ENCODE assay signal across 8 cellular contexts in the genomic region with DNA sequence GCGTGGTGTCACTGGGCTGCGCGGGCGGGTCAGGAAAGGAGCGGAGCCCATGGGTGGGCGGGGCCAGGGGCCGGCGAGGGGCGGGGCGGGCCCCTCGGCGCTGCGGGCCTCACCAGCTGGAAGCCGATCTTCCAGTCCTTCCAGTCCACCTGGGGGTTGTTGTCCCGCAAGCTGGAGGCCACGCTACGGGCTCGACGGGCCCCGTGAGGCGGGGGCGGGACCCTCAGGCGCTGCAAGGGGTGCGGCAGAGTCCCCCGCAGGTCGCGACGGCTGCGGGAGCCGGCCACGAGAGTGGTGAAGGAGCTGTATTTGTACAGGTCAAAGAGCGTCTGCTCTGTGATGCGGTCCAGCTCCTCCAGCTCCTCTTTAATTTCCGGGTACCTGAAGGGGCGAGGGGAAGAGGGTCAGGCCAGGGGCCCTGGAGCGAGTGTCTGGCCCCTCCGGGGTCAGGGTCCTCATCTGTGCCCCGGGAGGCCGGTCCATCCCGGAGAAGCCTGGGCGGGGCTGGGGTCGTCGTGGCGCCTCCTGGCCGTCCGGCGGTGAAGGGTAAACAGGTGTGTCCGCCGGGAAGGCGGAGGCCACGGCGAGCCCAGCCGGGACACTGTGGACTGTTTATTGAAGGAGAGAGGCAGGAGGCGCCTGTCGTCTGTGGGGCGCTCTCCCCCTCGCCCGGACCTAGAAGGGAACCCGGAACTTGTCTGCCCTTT. TPM values are rescaled to one million over a fixed set of nuclear protein-coding genes. Genes with fewer than 3 reads are reported as not detected.
DNase-seq lines count a peak whose midpoint lies in the region; ATAC-seq, FAIRE-seq and TF ChIP-seq lines count a peak whose summit lies in the region.

No MANE protein-coding gene starts in this region.

- intact Hi-C loops in HepG2 (cut with micrococcal nuclease; ENCODE audit: unreplicated experiment): no loop called here

- peak in 1 of 2 experiments; percentile 72; a peak in 1 of 4 replicates for TF ChIP-seq EP300 in HepG2 (IDR thresholded peaks at IDR 0.05; ENCODE audit: low read depth in 2 of 2, low read length in 2 of 2)
- peak; percentile 50; the same call in 1 of the 2 replicates for TF ChIP-seq EP300 in HepG2 (CRISPR knock-in tag; IDR thresholded peaks at IDR 0.05; ENCODE audit: borderline replicate concordance)

- H3K4me1 ChIP-seq in HepG2 (ENCODE audit: insufficient read depth, low read length): peaks cover 58% of the 10 kb centered on the region

- H3K36me3 ChIP-seq in HepG2 (replicated peaks in 1 of 2; ENCODE audit: control insufficient read depth in 1 of 2, insufficient read depth in 2 of 2, low read length in 2 of 2): no peaks in the 10 kb centered on the region

- ATAC-seq in HepG2 (peak; percentile 88), HG03139 (IDR thresholded peaks at IDR 0.05; ENCODE audit: unreplicated experiment) (no peak), GM19328 (IDR thresholded peaks at IDR 0.05; ENCODE audit: unreplicated experiment) (no peak)

- under 1% methylated on average over 27 of the region's 59 CpGs for WGBS in HepG2 (ENCODE audit: low lambda C conversion rate)

- no peaks in the 10 kb centered on the region for H4K20me1 ChIP-seq in HepG2 (ENCODE audit: insufficient read depth, low read length)

- in situ Hi-C loops in HepG2 (cut with HindIII; ENCODE audit: extremely low pct_ligation_motif_present, low pct_unique_long_range_greater_than_20kb): no loop called here

- TSS peak; percentile 44 for BruUV-seq in HepG2 (replicated peaks; lab: Mats Ljungman, UMichigan)

- peak; percentile 68; the same call in 1 of the 2 replicates for TF ChIP-seq RAD21 in HepG2 (CRISPR knock-in tag; IDR thresholded peaks at IDR 0.05)

- H3K4me2 ChIP-seq in HepG2 (ENCODE audit: low read depth, low read length): peak overlapping the region; percentile 83

- peak overlapping the region; percentile 79 for H3K9ac ChIP-seq in HepG2 (ENCODE audit: insufficient read depth, low read depth, low read length)

- peak overlapping the region; percentile 74 to 83 (median 75) for H3K4me3 ChIP-seq in HepG2 (replicated peaks in 1 of 3; ENCODE audit: insufficient read depth in 1 of 3, low read depth in 2 of 3, low read length in 3 of 3)

- POLR2A ChIA-PET in HepG2 (lab: Yijun Ruan, JAX): interaction anchor here (0.7 to 3.8 kb wide), 21 partner anchors 8 to 528 kb away, joined by 3 to 220 read pairs (median 6); partner anchors contain the start of genes GAPDH, LTBR, SCNN1A and TAPBPL

- H3K9me3 ChIP-seq in HepG2 (ENCODE audit: low read length): no peaks in the 10 kb centered on the region

- H2AFZ ChIP-seq in HepG2 (ENCODE audit: low read length): no peak overlapping the region

- H3K27ac ChIP-seq in HepG2 (ENCODE audit: extremely low read length, insufficient read depth, low read length): peak overlapping the region; percentile 95

- peak; percentile 60 for FAIRE-seq in HepG2 (lab: Jason Lieb, UNC)

- H3K27me3 ChIP-seq in HepG2 (ENCODE audit: control insufficient read depth in 1 of 2, insufficient read depth in 2 of 2, low read length in 2 of 2): no peaks in the 10 kb centered on the region

- no peaks in the 10 kb centered on the region for H3K79me2 ChIP-seq in HepG2 (ENCODE audit: insufficient read depth, low read length)

- peak; percentile 59 for TF ChIP-seq CTCF in HepG2 (CRISPR knock-in tag; IDR thresholded peaks at IDR 0.05)

- CTCF ChIA-PET in HepG2 (lab: Yijun Ruan, JAX; ENCODE audit: low intra/inter-chr PET ratio, low total read pairs): interaction anchor here (1.2 kb wide), 1 partner anchor 28 kb away, joined by 3 read pairs; no protein-coding TSS in a partner anchor

- peak; percentile 37 to 74; a peak in 3 of 4 replicates for TF ChIP-seq POLR2A in HepG2 (IDR thresholded peaks at IDR 0.05; ENCODE audit: insufficient read depth in 1 of 2, low read depth in 2 of 2, low read length in 2 of 2)

- DNase-seq in Ammon's horn (ENCODE audit: low spot score) (peak; percentile 50), HPDE6-E6E7 (ENCODE audit: extremely low spot score) (peak; percentile 91), cerebellum (ENCODE audit: low spot score) (peak; percentile 15), HepG2 (ENCODE audit: low spot score) (peak; percentile 85)
- peak; percentile 66 for DNase-seq in activated CD4-positive, CD25-positive, alpha-beta regulatory T cell treated with anti-CD3 and anti-CD28 coated beads, Interleukin-2, amount 50 U/mL, for 72 hours
- DNase-seq in stimulated activated CD4-positive, alpha-beta T cell treated with anti-CD3 and anti-CD28 coated beads, TNF-alpha, amount 100 ng/mL, for 4 hours (ENCODE audit: low read depth in 3 of 3): peak; percentile 52 to 57 (median 55)

RNA-seq across cellular contexts. Expression of gene SCNN1A, which starts 11.9 kb away (rescaled TPM):
- total RNA-seq in cerebellum (not detected), HepG2 (2016; rRNA removed; fragmentation: Illumina TruSeq; extraction: Trizol) (0.63 and 1.5 TPM in 2 replicates)
- total RNA-seq in HepG2 (2016; cell fraction: cytosol; rRNA removed; fragmentation: Illumina TruSeq; extraction: Trizol; ENCODE audit: low read depth): 0.71 and 1.2 TPM in 2 replicates
- 0.71 and 1.6 TPM in 2 replicates for total RNA-seq in HepG2 (2016; cell fraction: insoluble cytoplasmic fraction; rRNA removed; fragmentation: Illumina TruSeq; extraction: Trizol)
- total RNA-seq in HepG2 (2016; cell fraction: membrane; rRNA removed; fragmentation: Illumina TruSeq; extraction: Trizol): 0.72 and 0.87 TPM in 2 replicates
- 1.8 and 5.0 TPM in 2 replicates for total RNA-seq in HepG2 (2016; cell fraction: nucleus; rRNA removed; fragmentation: Illumina TruSeq; extraction: Trizol)
- 14.6 and 32.8 TPM in 2 replicates for polyA plus RNA-seq in HepG2 (2011; rRNA removed)
- polyA plus RNA-seq in HepG2 (2011; cell fraction: cytosol; rRNA removed): 6.1 and 12.5 TPM in 2 replicates
- 24.9 and 39.4 TPM in 2 replicates for polyA plus RNA-seq in HepG2 (2011; cell fraction: nucleus; rRNA removed)
- 17.5 and 19.3 TPM in 2 replicates for polyA plus RNA-seq in HepG2 (2012)
- 0.22 and 0.41 TPM in 2 replicates for polyA plus RNA-seq in HepG2 (2016; cell fraction: cytosol; fragmentation: Illumina TruSeq; extraction: Trizol; ENCODE audit: low read depth)
- 1.0 and 1.6 TPM in 2 replicates for polyA plus RNA-seq in HepG2 (2016; cell fraction: insoluble cytoplasmic fraction; fragmentation: Illumina TruSeq; extraction: Trizol; ENCODE audit: low read depth)
- polyA plus RNA-seq in HepG2 (2016; cell fraction: membrane; fragmentation: Illumina TruSeq; extraction: Trizol; ENCODE audit: low read depth): 0.66 and 1.1 TPM in 2 replicates
- polyA plus RNA-seq in HepG2 (2016; cell fraction: nucleus; fragmentation: Illumina TruSeq; extraction: Trizol; ENCODE audit: insufficient read depth, low read depth): 4.0 and 5.1 TPM in 2 replicates
- 9.5 and 30.0 TPM in 2 replicates for polyA minus RNA-seq in HepG2 (2011; rRNA and poly(A)+ RNA removed; ENCODE audit: low replicate concordance)
- 5.9 and 14.3 TPM in 2 replicates for polyA minus RNA-seq in HepG2 (2011; cell fraction: cytosol; rRNA and poly(A)+ RNA removed)
- 10.9 and 24.2 TPM in 2 replicates for polyA minus RNA-seq in HepG2 (2011; cell fraction: nucleus; rRNA and poly(A)+ RNA removed)

RNA-seq across cellular contexts. Expression of gene LTBR, which starts 20.5 kb away (rescaled TPM):
- total RNA-seq in cerebellum: 3.1 TPM
- 12.1 and 34.8 TPM in 2 replicates for total RNA-seq in HepG2 (2016; rRNA removed; fragmentation: Illumina TruSeq; extraction: Trizol)
- total RNA-seq in HepG2 (2016; cell fraction: cytosol; rRNA removed; fragmentation: Illumina TruSeq; extraction: Trizol; ENCODE audit: low read depth): 24.4 and 24.5 TPM in 2 replicates
- total RNA-seq in HepG2 (2016; cell fraction: insoluble cytoplasmic fraction; rRNA removed; fragmentation: Illumina TruSeq; extraction: Trizol): 11.6 and 40.0 TPM in 2 replicates
- total RNA-seq in HepG2 (2016; cell fraction: membrane; rRNA removed; fragmentation: Illumina TruSeq; extraction: Trizol): 34.7 and 35.3 TPM in 2 replicates
- total RNA-seq in HepG2 (2016; cell fraction: nucleus; rRNA removed; fragmentation: Illumina TruSeq; extraction: Trizol): 39.7 and 43.6 TPM in 2 replicates
- 31.4 and 39.0 TPM in 2 replicates for polyA plus RNA-seq in HepG2 (2011; rRNA removed)
- 23.7 and 29.3 TPM in 2 replicates for polyA plus RNA-seq in HepG2 (2011; cell fraction: cytosol; rRNA removed)
- polyA plus RNA-seq in HepG2 (2011; cell fraction: nucleus; rRNA removed): 82.9 and 92.1 TPM in 2 replicates
- polyA plus RNA-seq in HepG2 (2012): 25.8 and 37.8 TPM in 2 replicates
- polyA plus RNA-seq in HepG2 (2016; cell fraction: cytosol; fragmentation: Illumina TruSeq; extraction: Trizol; ENCODE audit: low read depth): 19.3 and 21.0 TPM in 2 replicates
- 16.0 and 16.4 TPM in 2 replicates for polyA plus RNA-seq in HepG2 (2016; cell fraction: insoluble cytoplasmic fraction; fragmentation: Illumina TruSeq; extraction: Trizol; ENCODE audit: low read depth)
- polyA plus RNA-seq in HepG2 (2016; cell fraction: membrane; fragmentation: Illumina TruSeq; extraction: Trizol; ENCODE audit: low read depth): 27.4 and 28.3 TPM in 2 replicates
- polyA plus RNA-seq in HepG2 (2016; cell fraction: nucleus; fragmentation: Illumina TruSeq; extraction: Trizol; ENCODE audit: insufficient read depth, low read depth): 117 and 123 TPM in 2 replicates
- polyA minus RNA-seq in HepG2 (2011; rRNA and poly(A)+ RNA removed; ENCODE audit: low replicate concordance): 16.2 and 29.7 TPM in 2 replicates
- 11.5 and 14.0 TPM in 2 replicates for polyA minus RNA-seq in HepG2 (2011; cell fraction: cytosol; rRNA and poly(A)+ RNA removed)
- polyA minus RNA-seq in HepG2 (2011; cell fraction: nucleus; rRNA and poly(A)+ RNA removed): 22.4 and 34.2 TPM in 2 replicates

RNA-seq across cellular contexts. Expression of gene TNFRSF1A, which starts 21.6 kb away (rescaled TPM):
- total RNA-seq in cerebellum (11.1 TPM), HepG2 (2016; rRNA removed; fragmentation: Illumina TruSeq; extraction: Trizol) (21.9 and 41.5 TPM in 2 replicates)
- total RNA-seq in HepG2 (2016; cell fraction: cytosol; rRNA removed; fragmentation: Illumina TruSeq; extraction: Trizol; ENCODE audit: low read depth): 16.3 and 18.0 TPM in 2 replicates
- total RNA-seq in HepG2 (2016; cell fraction: insoluble cytoplasmic fraction; rRNA removed; fragmentation: Illumina TruSeq; extraction: Trizol): 28.8 and 36.5 TPM in 2 replicates
- total RNA-seq in HepG2 (2016; cell fraction: membrane; rRNA removed; fragmentation: Illumina TruSeq; extraction: Trizol): 19.8 and 22.3 TPM in 2 replicates
- total RNA-seq in HepG2 (2016; cell fraction: nucleus; rRNA removed; fragmentation: Illumina TruSeq; extraction: Trizol): 36.8 and 40.7 TPM in 2 replicates
- polyA plus RNA-seq in HepG2 (2011; rRNA removed): 41.4 and 61.2 TPM in 2 replicates
- 53.0 and 53.4 TPM in 2 replicates for polyA plus RNA-seq in HepG2 (2011; cell fraction: cytosol; rRNA removed)
- 67.2 and 67.4 TPM in 2 replicates for polyA plus RNA-seq in HepG2 (2011; cell fraction: nucleus; rRNA removed)
- 40.9 and 56.2 TPM in 2 replicates for polyA plus RNA-seq in HepG2 (2012)
- polyA plus RNA-seq in HepG2 (2016; cell fraction: cytosol; fragmentation: Illumina TruSeq; extraction: Trizol; ENCODE audit: low read depth): 5.2 and 6.8 TPM in 2 replicates
- polyA plus RNA-seq in HepG2 (2016; cell fraction: insoluble cytoplasmic fraction; fragmentation: Illumina TruSeq; extraction: Trizol; ENCODE audit: low read depth): 31.8 and 38.4 TPM in 2 replicates
- polyA plus RNA-seq in HepG2 (2016; cell fraction: membrane; fragmentation: Illumina TruSeq; extraction: Trizol; ENCODE audit: low read depth): 14.3 and 15.5 TPM in 2 replicates
- 75.7 and 99.5 TPM in 2 replicates for polyA plus RNA-seq in HepG2 (2016; cell fraction: nucleus; fragmentation: Illumina TruSeq; extraction: Trizol; ENCODE audit: insufficient read depth, low read depth)
- 88.8 and 131 TPM in 2 replicates for polyA minus RNA-seq in HepG2 (2011; rRNA and poly(A)+ RNA removed; ENCODE audit: low replicate concordance)
- polyA minus RNA-seq in HepG2 (2011; cell fraction: cytosol; rRNA and poly(A)+ RNA removed): 52.9 and 68.3 TPM in 2 replicates
- 54.3 and 80.4 TPM in 2 replicates for polyA minus RNA-seq in HepG2 (2011; cell fraction: nucleus; rRNA and poly(A)+ RNA removed)

RNA-seq across cellular contexts. Expression of gene PLEKHG6, which starts 53.0 kb away (rescaled TPM):
- total RNA-seq in cerebellum (0.64 TPM), HepG2 (2016; rRNA removed; fragmentation: Illumina TruSeq; extraction: Trizol) (13.1 and 18.9 TPM in 2 replicates)
- total RNA-seq in HepG2 (2016; cell fraction: cytosol; rRNA removed; fragmentation: Illumina TruSeq; extraction: Trizol; ENCODE audit: low read depth): 11.1 and 14.7 TPM in 2 replicates
- 15.0 and 16.9 TPM in 2 replicates for total RNA-seq in HepG2 (2016; cell fraction: insoluble cytoplasmic fraction; rRNA removed; fragmentation: Illumina TruSeq; extraction: Trizol)
- 23.7 TPM in 2 replicates for total RNA-seq in HepG2 (2016; cell fraction: membrane; rRNA removed; fragmentation: Illumina TruSeq; extraction: Trizol)
- total RNA-seq in HepG2 (2016; cell fraction: nucleus; rRNA removed; fragmentation: Illumina TruSeq; extraction: Trizol): 15.6 and 19.7 TPM in 2 replicates
- 17.0 and 26.8 TPM in 2 replicates for polyA plus RNA-seq in HepG2 (2011; rRNA removed)
- polyA plus RNA-seq in HepG2 (2011; cell fraction: cytosol; rRNA removed): 12.8 and 29.8 TPM in 2 replicates
- polyA plus RNA-seq in HepG2 (2011; cell fraction: nucleus; rRNA removed): 20.1 and 50.9 TPM in 2 replicates
- 16.4 and 22.2 TPM in 2 replicates for polyA plus RNA-seq in HepG2 (2012)
- 16.0 and 16.1 TPM in 2 replicates for polyA plus RNA-seq in HepG2 (2016; cell fraction: cytosol; fragmentation: Illumina TruSeq; extraction: Trizol; ENCODE audit: low read depth)
- polyA plus RNA-seq in HepG2 (2016; cell fraction: insoluble cytoplasmic fraction; fragmentation: Illumina TruSeq; extraction: Trizol; ENCODE audit: low read depth): 15.2 and 21.6 TPM in 2 replicates
- polyA plus RNA-seq in HepG2 (2016; cell fraction: membrane; fragmentation: Illumina TruSeq; extraction: Trizol; ENCODE audit: low read depth): 20.3 and 26.3 TPM in 2 replicates
- 28.0 and 30.9 TPM in 2 replicates for polyA plus RNA-seq in HepG2 (2016; cell fraction: nucleus; fragmentation: Illumina TruSeq; extraction: Trizol; ENCODE audit: insufficient read depth, low read depth)
- polyA minus RNA-seq in HepG2 (2011; rRNA and poly(A)+ RNA removed; ENCODE audit: low replicate concordance): 0.70 and 23.3 TPM in 2 replicates
- polyA minus RNA-seq in HepG2 (2011; cell fraction: cytosol; rRNA and poly(A)+ RNA removed): 8.8 and 12.8 TPM in 2 replicates
- 13.3 and 16.5 TPM in 2 replicates for polyA minus RNA-seq in HepG2 (2011; cell fraction: nucleus; rRNA and poly(A)+ RNA removed)

Comparison
In these comparisons a context has a peak if more than half of its experiments do, and no peak if none do; other contexts are left out.
1. DNase-seq: peak in every context shown above with its lines; median percentile 91 in HPDE6-E6E7; 85 in HepG2; 66 in activated CD4-positive, CD25-positive, alpha-beta regulatory T cell treated with anti-CD3 and anti-CD28 coated beads, Interleukin-2, amount 50 U/mL, for 72 hours; 55 in stimulated activated CD4-positive, alpha-beta T cell treated with anti-CD3 and anti-CD28 coated beads, TNF-alpha, amount 100 ng/mL, for 4 hours; 50 in Ammon's horn; 15 in cerebellum.